Comparison of ENCODE assay signal across 35 cellular contexts in the genomic region with DNA sequence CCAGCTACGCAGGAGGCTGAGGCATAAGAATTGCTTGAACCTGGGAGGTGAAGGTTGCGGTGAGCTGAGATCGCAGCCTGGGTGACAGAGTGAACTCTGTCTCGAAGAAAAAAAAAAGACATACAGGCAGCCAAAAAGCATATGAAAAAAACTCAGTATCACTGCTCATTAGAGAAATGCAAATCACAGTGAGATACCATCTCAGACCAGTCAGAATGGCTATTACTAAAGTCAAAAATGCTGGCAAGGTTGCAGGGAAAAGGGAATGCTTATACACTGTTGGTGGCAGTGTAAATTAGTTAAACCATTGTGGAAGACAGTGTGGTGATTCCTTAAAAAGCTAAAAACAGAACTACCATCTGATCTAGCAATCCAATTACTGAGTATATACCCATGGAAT.
DNase-seq lines count a peak whose midpoint lies in the region; ATAC-seq, FAIRE-seq and TF ChIP-seq lines count a peak whose summit lies in the region.
"Had no signal": no experiment of that assay in that cellular context is flagged by ENCODE, and none has a peak within 500 bp of the region (broad histone marks: within the 10 kb centered on the region; RNA-seq: fewer than 3 reads in every experiment).

No MANE protein-coding gene starts in this region.

- TF ChIP-seq RAD21 in SK-N-SH (IDR thresholded peaks at IDR 0.05; ENCODE audit: low read length), result no peak

- H3K79me2 ChIP-seq in SK-N-SH (ENCODE audit: insufficient read depth) (no peaks in the 10 kb centered on the region), astrocyte (ENCODE audit: insufficient read depth, low read length) (no peaks in the 10 kb centered on the region)

- FAIRE-seq in astrocyte (lab: Jason Lieb, UNC), result peak; percentile 37
- FAIRE-seq: A204.1, A549, D721Med had no signal

- H3K4me3 ChIP-seq in SK-N-SH (ENCODE audit: low read depth in 2 of 2, low read length in 1 of 2) (no peak overlapping the region), astrocyte (ENCODE audit: insufficient read depth, low read depth, low read length) (no peak overlapping the region)
- H3K4me3 ChIP-seq: A549; BLaER1; BLaER1 treated with 17β-estradiol and CSF1 and Interleukin-3, amounts not matched to agents 10 nM and 100 nM had no signal

- H3K9ac ChIP-seq in SK-N-SH, result no peak overlapping the region
- no peak overlapping the region for H3K9ac ChIP-seq in astrocyte (ENCODE audit: low read length)
- H3K9ac ChIP-seq: BLaER1; BLaER1 treated with 17β-estradiol and CSF1 and Interleukin-3, amounts not matched to agents 10 nM and 100 nM had no signal

- H3K27ac Mint-ChIP-seq in astrocyte (ENCODE audit: unreplicated experiment), result peak overlapping the region; percentile 7
- H3K27ac Mint-ChIP-seq: B cell; CD14-positive monocyte; CD4-positive, alpha-beta memory T cell; CD4-positive, alpha-beta T cell; CD4-positive, CD25-positive, alpha-beta regulatory T cell; CD8-positive, alpha-beta T cell had no signal

- no peak overlapping the region for H3K4me3 Mint-ChIP-seq in astrocyte (ENCODE audit: unreplicated experiment)
- H3K4me3 Mint-ChIP-seq: B cell; CD14-positive monocyte; CD4-positive, alpha-beta memory T cell; CD4-positive, alpha-beta T cell; CD8-positive, alpha-beta memory T cell; CD8-positive, alpha-beta T cell had no signal

- no peaks in the 10 kb centered on the region for H3K27me3 ChIP-seq in SK-N-SH (ENCODE audit: insufficient read depth)
- no peaks in the 10 kb centered on the region for H3K27me3 ChIP-seq in astrocyte (ENCODE audit: insufficient read depth, low read length)
- H3K27me3 ChIP-seq: BE2C; BLaER1; BLaER1 treated with 17β-estradiol and CSF1 and Interleukin-3, amounts not matched to agents 10 nM and 100 nM had no signal

- H3K36me3 Mint-ChIP-seq in astrocyte (ENCODE audit: low read depth, unreplicated experiment), result peaks cover 4% of the 10 kb centered on the region
- H3K36me3 Mint-ChIP-seq: CD14-positive monocyte had no signal

- H4K20me1 ChIP-seq in SK-N-SH (ENCODE audit: insufficient read depth) (no peaks in the 10 kb centered on the region), astrocyte (ENCODE audit: insufficient read depth, low read length) (no peaks in the 10 kb centered on the region)
- H4K20me1 ChIP-seq: BLaER1; BLaER1 treated with 17β-estradiol and CSF1 and Interleukin-3, amounts not matched to agents 10 nM and 100 nM had no signal

- H2AFZ ChIP-seq in SK-N-SH (ENCODE audit: low read depth), result no peak overlapping the region
- H2AFZ ChIP-seq in astrocyte (ENCODE audit: low read depth, low read length), result no peak overlapping the region

- H3F3A ChIP-seq in SK-N-SH (replicated peaks; ENCODE audit: insufficient read depth), result peaks cover 40% of the 10 kb centered on the region

- peaks cover 5% of the 10 kb centered on the region for H3K9me3 Mint-ChIP-seq in astrocyte (ENCODE audit: unreplicated experiment)
- H3K9me3 Mint-ChIP-seq: CD8-positive, alpha-beta T cell had no signal

- no peak overlapping the region for H3K4me2 ChIP-seq in SK-N-SH
- no peak overlapping the region for H3K4me2 ChIP-seq in astrocyte (ENCODE audit: low read length)
- H3K4me2 ChIP-seq: A549; BLaER1; BLaER1 treated with 17β-estradiol and CSF1 and Interleukin-3, amounts not matched to agents 10 nM and 100 nM had no signal

- DNase-seq in SK-N-SH (no peak), astrocyte (ENCODE audit: low read depth) (no peak), NCI-H2029 (lab: John Stamatoyannopoulos, UW) (no peak)
- DNase-seq in activated CD4-positive, alpha-beta T cell treated with anti-CD3 and anti-CD28 coated beads, Interleukin-2, amount 50 U/mL, for 4 hours, result no peak
- DNase-seq: 8988T; ACHN; AML-193; BE2C; C1 segment of cervical spinal cord; Caco-2; Calu3; CD4-positive, alpha-beta memory T cell; CD4-positive, alpha-beta T cell; CD4-positive, CD25-positive, alpha-beta regulatory T cell; CD8-positive, alpha-beta memory T cell; CD8-positive, alpha-beta T cell; COR-L47; DMS 273 treated with DMSO at 0.1 percent for 48 hours; DMS153; DMS53; DMS79; DMS79 treated with DMSO at 0.1 percent for 48 hours; DND-41; EL had no signal

- H3K4me1 ChIP-seq in SK-N-SH (ENCODE audit: control insufficient read depth in 1 of 2, insufficient read depth in 2 of 2, low read depth in 1 of 2, low read length in 1 of 2) (peaks cover 0 to 17% of the 10 kb centered on the region in 2 experiments; a peak in 1 of 4 replicates), astrocyte (ENCODE audit: insufficient read depth, low read length) (peaks cover 21% of the 10 kb centered on the region)
- H3K4me1 ChIP-seq: BE2C, BLaER1 had no signal

- TF ChIP-seq EP300 in SK-N-SH (IDR thresholded peaks at IDR 0.05; ENCODE audit: borderline replicate concordance in 1 of 2, low read depth in 1 of 2, low read length in 1 of 2), result peak in 1 of 2 experiments; percentile 12; a peak in 1 of 4 replicates

- no peaks in the 10 kb centered on the region; the same call in 1 of the 2 replicates for H3K9me3 ChIP-seq in SK-N-SH
- H3K9me3 ChIP-seq in astrocyte (ENCODE audit: insufficient read depth, low read depth, low read length), result no peaks in the 10 kb centered on the region
- H3K9me3 ChIP-seq: BE2C had no signal

- WGBS in SK-N-SH (ENCODE audit: low lambda C conversion rate), result 92% methylated on average over 4 of the region's 4 CpGs

- POLR2A ChIA-PET in SK-N-SH (lab: Yijun Ruan, JAX), result no interaction called here

- ATAC-seq in SK-N-SH treated with all-trans-retinoic acid at 6 μM for 48 hours, result peak; percentile 14
- no peak for ATAC-seq in HG03460 (IDR thresholded peaks at IDR 0.05; ENCODE audit: unreplicated experiment)
- ATAC-seq: A549; CD8-positive, alpha-beta T cell had no signal

- H3K4me1 Mint-ChIP-seq in astrocyte (ENCODE audit: low read depth, unreplicated experiment), result peaks cover 13% of the 10 kb centered on the region
- H3K4me1 Mint-ChIP-seq: B cell; CD14-positive monocyte; CD4-positive, alpha-beta memory T cell; CD4-positive, CD25-positive, alpha-beta regulatory T cell; CD8-positive, alpha-beta memory T cell had no signal

- H3K27ac ChIP-seq in SK-N-SH (ENCODE audit: low read depth in 2 of 2, low read length in 1 of 2) (peak overlapping the region in 1 of 2 experiments; percentile 15; a peak in 1 of 4 replicates), astrocyte (ENCODE audit: low read depth, low read length) (no peak overlapping the region)
- H3K27ac ChIP-seq: 22Rv1; A549; BLaER1; BLaER1 treated with 17β-estradiol and CSF1 and Interleukin-3, amounts not matched to agents 10 nM and 100 nM; C4-2B had no signal

- H3K27me3 Mint-ChIP-seq in astrocyte (ENCODE audit: low read depth, unreplicated experiment), result no peaks in the 10 kb centered on the region

- CTCF ChIA-PET in SK-N-SH (lab: Yijun Ruan, JAX), result interaction anchor here (4.8 kb wide), 1 partner anchor 11 kb away, joined by 27 read pairs; no protein-coding TSS in a partner anchor

- no peaks in the 10 kb centered on the region for H3K36me3 ChIP-seq in SK-N-SH (replicated peaks in 1 of 2; ENCODE audit: control insufficient read depth in 1 of 2, insufficient read depth in 2 of 2, low read length in 1 of 2)
- no peaks in the 10 kb centered on the region for H3K36me3 ChIP-seq in astrocyte (ENCODE audit: insufficient read depth, low read length)
- H3K36me3 ChIP-seq: BE2C; BLaER1; BLaER1 treated with 17β-estradiol and CSF1 and Interleukin-3, amounts not matched to agents 10 nM and 100 nM had no signal

- H3K9me2 ChIP-seq in SK-N-SH, result no peaks in the 10 kb centered on the region

- TF ChIP-seq CTCF in SK-N-SH (IDR thresholded peaks at IDR 0.05) (no peak), astrocyte (IDR thresholded peaks at IDR 0.05; ENCODE audit: insufficient read depth, low read depth, low read length) (no peak)

TF ChIP-seq in SK-N-SH, 30 proteins besides CTCF, POLR2A, EP300 and RAD21 (continues in another document):
- TF ChIP-seq MXI1 (IDR thresholded peaks at IDR 0.05; ENCODE audit: low read depth, low read length), result no peak
- no peak for TF ChIP-seq SIN3A (IDR thresholded peaks at IDR 0.05; ENCODE audit: borderline replicate concordance, low read depth, low read length)

TF ChIP-seq in SK-N-SH treated with all-trans-retinoic acid at 6 μM for 48 hours, 23 proteins besides CTCF, POLR2A, EP300 and RAD21 (continues in another document):
- no peak for TF ChIP-seq ZNF8 (CRISPR knock-in tag; IDR thresholded peaks at IDR 0.05)
- TF ChIP-seq ESRRG (CRISPR knock-in tag; IDR thresholded peaks at IDR 0.05), result no peak
- TF ChIP-seq PATZ1 (CRISPR knock-in tag; IDR thresholded peaks at IDR 0.05; ENCODE audit: borderline replicate concordance), result no peak
- no peak for TF ChIP-seq PPARA (CRISPR knock-in tag; IDR thresholded peaks at IDR 0.05; ENCODE audit: borderline replicate concordance)
- no peak for TF ChIP-seq ISL1 (CRISPR knock-in tag; IDR thresholded peaks at IDR 0.05)
- no peak for TF ChIP-seq GLIS3 (CRISPR knock-in tag; IDR thresholded peaks at IDR 0.05)
